ENCODE assay signal across 12 cellular contexts in the genomic region with DNA sequence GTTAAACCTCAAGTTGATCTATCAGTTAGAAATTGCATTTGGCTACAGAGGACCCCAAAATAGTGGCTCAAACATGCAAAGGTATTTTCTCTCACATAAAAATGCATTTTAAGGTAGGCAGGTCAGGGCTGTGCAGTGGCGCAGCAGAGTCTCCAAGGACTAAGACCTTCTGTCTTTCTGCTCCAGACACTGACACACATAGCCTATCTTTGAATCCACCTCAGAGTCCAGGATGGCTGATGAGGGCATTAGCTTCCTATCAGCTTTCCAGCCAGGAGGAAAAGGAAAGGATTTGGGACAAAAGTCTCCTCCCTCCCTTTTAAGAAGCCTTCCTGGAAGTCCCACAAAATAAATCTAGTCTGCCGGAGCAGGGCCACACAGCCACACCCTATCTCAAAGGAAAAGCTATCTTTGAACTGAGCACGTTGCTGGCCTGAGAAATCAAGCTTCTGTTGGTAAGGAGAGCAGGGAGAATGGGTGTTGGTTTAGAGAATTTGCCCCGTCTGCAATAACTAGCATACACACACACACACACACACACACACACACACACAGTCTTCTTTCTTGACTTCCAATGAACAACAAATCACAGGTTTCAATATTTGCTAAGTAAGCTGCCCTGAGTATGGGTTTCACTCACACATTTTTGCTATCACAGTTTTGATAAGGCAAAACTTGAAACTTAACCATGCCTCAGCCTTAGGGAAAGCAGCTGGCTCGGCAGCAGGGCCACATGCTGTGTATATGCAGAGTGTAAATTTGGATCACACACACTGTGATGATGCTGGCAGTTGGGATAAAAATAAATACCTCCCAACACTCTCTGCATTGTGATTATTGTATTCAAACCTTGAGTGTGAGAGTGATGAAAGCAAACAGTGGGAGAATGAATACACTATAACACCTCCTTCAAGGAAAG.
DNase-seq lines count a peak whose midpoint lies in the region; ATAC-seq and TF ChIP-seq lines count a peak whose summit lies in the region.
"Had no signal": no experiment of that assay in that cellular context is flagged by ENCODE, and none has a peak within 500 bp of the region (broad histone marks: within the 10 kb centered on the region; RNA-seq: fewer than 3 reads in every experiment).

No MANE protein-coding gene starts in this region.

- H3K9ac ChIP-seq in BLaER1 treated with 17β-estradiol and CSF1 and Interleukin-3, amounts not matched to agents 10 nM and 100 nM, result peak overlapping the region; percentile 30 to 79 (median 64); a peak in 20 of 22 replicates

- 0 out of 20 replicates have a peak overlapping the region, but pooled peaks of 1 of the 10 experiments have one; percentile 9 for H3K4me3 ChIP-seq in BLaER1 treated with 17β-estradiol and CSF1 and Interleukin-3, amounts not matched to agents 10 nM and 100 nM
- H3K4me3 ChIP-seq in HEK293 (ENCODE audit: low read depth, low read length) (no peak overlapping the region), mesodermal cell (ENCODE audit: extremely low read depth, insufficient read depth, low read length, poor library complexity, severe bottlenecking) (no peak overlapping the region)
- H3K4me3 ChIP-seq: PC-9, uterus had no signal

- H3K27me3 ChIP-seq in BLaER1 treated with 17β-estradiol and CSF1 and Interleukin-3, amounts not matched to agents 10 nM and 100 nM, result no peaks in the 10 kb centered on the region
- H3K27me3 ChIP-seq: uterus had no signal

- peaks cover 0 to 10% (median 3%) of the 10 kb centered on the region in 11 experiments; a peak in 5 of 22 replicates for H3K9me3 ChIP-seq in BLaER1 treated with 17β-estradiol and CSF1 and Interleukin-3, amounts not matched to agents 10 nM and 100 nM (replicated peaks in 1 of 11)
- H3K9me3 ChIP-seq in HEK293 (ENCODE audit: control insufficient read depth, insufficient read depth, low read depth, low read length) (no peaks in the 10 kb centered on the region), mesodermal cell (ENCODE audit: control insufficient read depth, low read length) (no peaks in the 10 kb centered on the region)
- H3K9me3 ChIP-seq: Caco-2, uterus had no signal

- H3K4me1 ChIP-seq in BLaER1 treated with 17β-estradiol and CSF1 and Interleukin-3, amounts not matched to agents 10 nM and 100 nM, result peaks cover 68 to 89% (median 75%) of the 10 kb centered on the region in 10 experiments
- peaks cover 4% of the 10 kb centered on the region for H3K4me1 ChIP-seq in HEK293 (ENCODE audit: control insufficient read depth, insufficient read depth, low read length)
- H3K4me1 ChIP-seq in mesodermal cell (ENCODE audit: control insufficient read depth, insufficient read depth, low read length, poor library complexity, severe bottlenecking), result peaks cover 22% of the 10 kb centered on the region
- H3K4me1 ChIP-seq: uterus had no signal

- peak overlapping the region; percentile 18 to 85 (median 74); a peak in 20 of 22 replicates for H3K27ac ChIP-seq in BLaER1 treated with 17β-estradiol and CSF1 and Interleukin-3, amounts not matched to agents 10 nM and 100 nM
- no peak overlapping the region for H3K27ac ChIP-seq in HEK293 (ENCODE audit: extremely low read depth, low read depth, low read length)
- H3K27ac ChIP-seq in mesodermal cell (ENCODE audit: low read depth, low read length, severe bottlenecking), result peak overlapping the region; percentile 24
- H3K27ac ChIP-seq: PC-9, uterus had no signal

- DNase-seq in naive thymus-derived CD8-positive, alpha-beta T cell, result no peak
- no peak for DNase-seq in OCI-M1 (lab: John Stamatoyannopoulos, UW)
- DNase-seq in activated naive CD8-positive, alpha-beta T cell treated with anti-CD3 and anti-CD28 coated beads for 36 hours, result no peak
- DNase-seq: activated T-cell treated with anti-CD3 and anti-CD28 coated beads, Interleukin-2, amount 50 U/mL, for 48 hours; Caco-2; PC-9; uterus had no signal

- H3K27me3 Mint-ChIP-seq in activated T-helper 17 cell treated with anti-CD3 and anti-CD28 coated beads, Interleukin-2, amount 50 U/mL, for 72 hours, result no peaks in the 10 kb centered on the region
- no peaks in the 10 kb centered on the region for H3K27me3 Mint-ChIP-seq in naive thymus-derived CD8-positive, alpha-beta T cell
- no peaks in the 10 kb centered on the region for H3K27me3 Mint-ChIP-seq in activated naive CD8-positive, alpha-beta T cell treated with anti-CD3 and anti-CD28 coated beads for 36 hours

- H3K9me3 Mint-ChIP-seq in activated T-helper 17 cell treated with anti-CD3 and anti-CD28 coated beads, Interleukin-2, amount 50 U/mL, for 72 hours, result no peaks in the 10 kb centered on the region
- peaks cover 0 to 4% (median 0%) of the 10 kb centered on the region in 9 donors for H3K9me3 Mint-ChIP-seq in naive thymus-derived CD8-positive, alpha-beta T cell
- no peaks in the 10 kb centered on the region for H3K9me3 Mint-ChIP-seq in activated naive CD8-positive, alpha-beta T cell treated with anti-CD3 and anti-CD28 coated beads for 36 hours

- POLR2A ChIA-PET in HEK293 (lab: Yijun Ruan, JAX), result no interaction called here
- POLR2A ChIA-PET in naive thymus-derived CD8-positive, alpha-beta T cell (lab: Charles Lee), result no interaction called here

- H3K36me3 ChIP-seq in BLaER1 treated with 17β-estradiol and CSF1 and Interleukin-3, amounts not matched to agents 10 nM and 100 nM, result no peaks in the 10 kb centered on the region
- H3K36me3 ChIP-seq in HEK293 (ENCODE audit: control insufficient read depth in 2 of 2, insufficient read depth in 1 of 2, low read length in 2 of 2) (no peaks in the 10 kb centered on the region), mesodermal cell (ENCODE audit: control insufficient read depth, insufficient read depth, low read length) (no peaks in the 10 kb centered on the region)
- H3K36me3 ChIP-seq: uterus had no signal

- TF ChIP-seq CTCF in HEK293 (tag by site-specific recombination; IDR thresholded peaks at IDR 0.05), result no peak

- H3K4me1 Mint-ChIP-seq in activated T-helper 17 cell treated with anti-CD3 and anti-CD28 coated beads, Interleukin-2, amount 50 U/mL, for 72 hours, result peaks cover 46% of the 10 kb centered on the region
- peaks cover 11 to 67% (median 43%) of the 10 kb centered on the region in 4 donors for H3K4me1 Mint-ChIP-seq in naive thymus-derived CD8-positive, alpha-beta T cell
- peaks cover 20% of the 10 kb centered on the region for H3K4me1 Mint-ChIP-seq in activated naive CD8-positive, alpha-beta T cell treated with anti-CD3 and anti-CD28 coated beads for 36 hours

- H3K36me3 Mint-ChIP-seq in activated T-helper 17 cell treated with anti-CD3 and anti-CD28 coated beads, Interleukin-2, amount 50 U/mL, for 72 hours (ENCODE audit: low read depth), result no peaks in the 10 kb centered on the region
- H3K36me3 Mint-ChIP-seq in naive thymus-derived CD8-positive, alpha-beta T cell, result no peaks in the 10 kb centered on the region
- H3K36me3 Mint-ChIP-seq in activated naive CD8-positive, alpha-beta T cell treated with anti-CD3 and anti-CD28 coated beads for 36 hours, result no peaks in the 10 kb centered on the region

- 100% methylated on average over 1 of the region's 5 CpGs; no CpG with 5 or more reads in 1 of the 2 experiments for WGBS in mesodermal cell (ENCODE audit: insufficient coverage in 2 of 2), 2 experiments

- H3K4me2 ChIP-seq in BLaER1 treated with 17β-estradiol and CSF1 and Interleukin-3, amounts not matched to agents 10 nM and 100 nM, result peak overlapping the region; percentile 62 to 86 (median 76)
- H3K4me2 ChIP-seq: PC-9 had no signal

- H3K27ac Mint-ChIP-seq in activated T-helper 17 cell treated with anti-CD3 and anti-CD28 coated beads, Interleukin-2, amount 50 U/mL, for 72 hours, result no peak overlapping the region
- peak overlapping the region in 5 of 10 donors; percentile 10 to 66 (median 44) for H3K27ac Mint-ChIP-seq in naive thymus-derived CD8-positive, alpha-beta T cell
- H3K27ac Mint-ChIP-seq in activated naive CD8-positive, alpha-beta T cell treated with anti-CD3 and anti-CD28 coated beads for 36 hours, result no peak overlapping the region

- peak; percentile 78 for ATAC-seq in activated T-helper 17 cell treated with anti-CD3 and anti-CD28 coated beads, Interleukin-2, amount 50 U/mL, for 72 hours (replicated peaks)
- ATAC-seq in naive thymus-derived CD8-positive, alpha-beta T cell, result no peak
- ATAC-seq in HG03025 (IDR thresholded peaks at IDR 0.05; ENCODE audit: low FRiP score, unreplicated experiment), result no peak

- CTCF ChIA-PET in HEK293 (lab: Yijun Ruan, JAX), result interaction anchor here (0.6 kb wide), 1 partner anchor 114 kb away, joined by 3 read pairs; no protein-coding TSS in a partner anchor

- H4K20me1 ChIP-seq in BLaER1 treated with 17β-estradiol and CSF1 and Interleukin-3, amounts not matched to agents 10 nM and 100 nM, result no peaks in the 10 kb centered on the region

- H3K4me3 Mint-ChIP-seq in activated T-helper 17 cell treated with anti-CD3 and anti-CD28 coated beads, Interleukin-2, amount 50 U/mL, for 72 hours, result peak overlapping the region; percentile 41
- H3K4me3 Mint-ChIP-seq in naive thymus-derived CD8-positive, alpha-beta T cell, result no peak overlapping the region
- no peak overlapping the region for H3K4me3 Mint-ChIP-seq in activated naive CD8-positive, alpha-beta T cell treated with anti-CD3 and anti-CD28 coated beads for 36 hours

TF ChIP-seq in HEK293, 187 proteins besides CTCF, POLR2A, EP300 and RAD21 (continues in another document):
- TF ChIP-seq PRDM1 (tag by site-specific recombination; IDR thresholded peaks at IDR 0.05) (0 out of 2 replicates have a peak, but pooled peaks have one; percentile 20), ZBTB20 (tag by site-specific recombination; IDR thresholded peaks at IDR 0.05) (0 out of 2 replicates have a peak, but pooled peaks have one; percentile 26), ZNF335 (tag by site-specific recombination; conservative IDR thresholded peaks at IDR 0.05) (0 out of 2 replicates have a peak, but pooled peaks have one; percentile 23)
- TF ChIP-seq, protein P1, sequence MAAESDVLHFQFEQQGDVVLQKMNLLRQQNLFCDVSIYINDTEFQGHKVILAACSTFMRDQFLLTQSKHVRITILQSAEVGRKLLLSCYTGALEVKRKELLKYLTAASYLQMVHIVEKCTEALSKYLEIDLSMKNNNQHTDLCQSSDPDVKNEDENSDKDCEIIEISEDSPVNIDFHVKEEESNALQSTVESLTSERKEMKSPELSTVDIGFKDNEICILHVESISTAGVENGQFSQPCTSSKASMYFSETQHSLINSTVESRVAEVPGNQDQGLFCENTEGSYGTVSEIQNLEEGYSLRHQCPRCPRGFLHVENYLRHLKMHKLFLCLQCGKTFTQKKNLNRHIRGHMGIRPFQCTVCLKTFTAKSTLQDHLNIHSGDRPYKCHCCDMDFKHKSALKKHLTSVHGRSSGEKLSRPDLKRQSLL (tag by site-specific recombination; IDR thresholded peaks at IDR 0.05), result no peak
- TF ChIP-seq, protein P2, sequence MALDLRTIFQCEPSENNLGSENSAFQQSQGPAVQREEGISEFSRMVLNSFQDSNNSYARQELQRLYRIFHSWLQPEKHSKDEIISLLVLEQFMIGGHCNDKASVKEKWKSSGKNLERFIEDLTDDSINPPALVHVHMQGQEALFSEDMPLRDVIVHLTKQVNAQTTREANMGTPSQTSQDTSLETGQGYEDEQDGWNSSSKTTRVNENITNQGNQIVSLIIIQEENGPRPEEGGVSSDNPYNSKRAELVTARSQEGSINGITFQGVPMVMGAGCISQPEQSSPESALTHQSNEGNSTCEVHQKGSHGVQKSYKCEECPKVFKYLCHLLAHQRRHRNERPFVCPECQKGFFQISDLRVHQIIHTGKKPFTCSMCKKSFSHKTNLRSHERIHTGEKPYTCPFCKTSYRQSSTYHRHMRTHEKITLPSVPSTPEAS (tag by site-specific recombination; IDR thresholded peaks at IDR 0.05), result peak; percentile 72
